15 cellular contexts compared by ENCODE assay signal in genomic region chr15:52731004-52731403, GRCh38. TPM values are rescaled to one million over a fixed set of nuclear protein-coding genes. Genes with fewer than 3 reads are reported as not detected.
DNase-seq lines count a peak whose midpoint lies in the region; ATAC-seq and TF ChIP-seq lines count a peak whose summit lies in the region.
"Had no signal": no experiment of that assay in that cellular context is flagged by ENCODE, and none has a peak within 500 bp of the region (broad histone marks: within the 10 kb centered on the region; RNA-seq: fewer than 3 reads in every experiment).

No MANE protein-coding gene starts in this region.

- no peaks in the 10 kb centered on the region for H3K36me3 ChIP-seq in Karpas-422 (ENCODE audit: insufficient read depth, low read length)
- no peaks in the 10 kb centered on the region for H3K36me3 ChIP-seq in suprapubic skin
- H3K36me3 ChIP-seq: HAP-1 had no signal

- DNase-seq in CD4-positive, alpha-beta T cell: no peak
- DNase-seq in Karpas-422 (no peak), activated B cell treated with CpG ODN at 0.5 μM for 24 hours (no peak), suprapubic skin (ENCODE audit: low spot score in 2 of 2) (no peak), NCI-H774 (lab: John Stamatoyannopoulos, UW) (no peak)
- no peak for DNase-seq in naive thymus-derived CD8-positive, alpha-beta T cell
- DNase-seq: ACHN; CD8-positive, alpha-beta T cell; DMS79; NCI-H1436; NCI-H2029 treated with DMSO at 0.1 percent for 48 hours; NCI-H2171 treated with DMSO at 0.1 percent for 48 hours; NCI-H446 treated with DMSO at 0.1 percent for 48 hours had no signal

- CTCF ChIA-PET in CD4-positive, alpha-beta T cell (lab: Charles Lee): interaction anchor here (0.8 to 1.0 kb wide), 2 partner anchors 60 to 400 kb away, joined by 3 read pairs; no protein-coding TSS in a partner anchor
- CTCF ChIA-PET in activated B cell treated with CpG ODN at 0.5 μM for 24 hours (lab: Charles Lee): interaction anchor here (0.8 to 2.3 kb wide), 10 partner anchors 36 to 469 kb away, joined by 3 to 8 read pairs (median 4); no protein-coding TSS in a partner anchor

- H3K4me3 Mint-ChIP-seq in CD4-positive, alpha-beta T cell: no peak overlapping the region
- H3K4me3 Mint-ChIP-seq in activated B cell treated with CpG ODN at 0.5 μM for 24 hours: no peak overlapping the region
- no peak overlapping the region for H3K4me3 Mint-ChIP-seq in naive thymus-derived CD8-positive, alpha-beta T cell

- H3K4me3 ChIP-seq in Karpas-422 (ENCODE audit: low read length) (no peak overlapping the region), suprapubic skin (no peak overlapping the region)
- H3K4me3 ChIP-seq: HAP-1 had no signal

- ATAC-seq in CD4-positive, alpha-beta T cell (ENCODE audit: poor library complexity): no peak
- no peak for ATAC-seq in activated B cell treated with CpG ODN at 0.5 μM for 24 hours (ENCODE audit: low read depth)
- no peak for ATAC-seq in naive thymus-derived CD8-positive, alpha-beta T cell
- no peak for ATAC-seq in GM21529 (IDR thresholded peaks at IDR 0.05; ENCODE audit: unreplicated experiment)

- H3K4me2 ChIP-seq in Karpas-422 (ENCODE audit: low read depth, low read length, poor library complexity, severe bottlenecking): no peak overlapping the region

- no peak overlapping the region for H2AFZ ChIP-seq in Karpas-422 (ENCODE audit: low read length)

- H3K9me3 Mint-ChIP-seq in CD4-positive, alpha-beta T cell: no peaks in the 10 kb centered on the region
- H3K9me3 Mint-ChIP-seq in activated B cell treated with CpG ODN at 0.5 μM for 24 hours: no peaks in the 10 kb centered on the region
- H3K9me3 Mint-ChIP-seq in naive thymus-derived CD8-positive, alpha-beta T cell: no peaks in the 10 kb centered on the region
- H3K9me3 Mint-ChIP-seq: CD8-positive, alpha-beta T cell had no signal

- H3K9me2 ChIP-seq in Karpas-422 (replicated peaks; ENCODE audit: insufficient read depth, low read length): no peaks in the 10 kb centered on the region

- H3K4me1 Mint-ChIP-seq in CD4-positive, alpha-beta T cell (ENCODE audit: low read depth): peaks cover 9% of the 10 kb centered on the region
- peaks cover 42% of the 10 kb centered on the region for H3K4me1 Mint-ChIP-seq in activated B cell treated with CpG ODN at 0.5 μM for 24 hours
- H3K4me1 Mint-ChIP-seq in naive thymus-derived CD8-positive, alpha-beta T cell: peaks cover 10 to 28% (median 17%) of the 10 kb centered on the region in 4 donors

- peak overlapping the region; percentile 57 for H3K27ac Mint-ChIP-seq in CD4-positive, alpha-beta T cell
- peak overlapping the region; percentile 50 for H3K27ac Mint-ChIP-seq in activated B cell treated with CpG ODN at 0.5 μM for 24 hours
- H3K27ac Mint-ChIP-seq in naive thymus-derived CD8-positive, alpha-beta T cell: peak overlapping the region in 9 of 10 donors; percentile 34 to 93 (median 81)

- intact Hi-C loops in CD4-positive, alpha-beta T cell (cut with DNase I, micrococcal nuclease): loop anchor here (10.0 kb wide), 4 partner anchors 106 to 756 kb away; partner anchors contain the start of gene LEO1 (in 1 of the 2)
- intact Hi-C loops in activated B cell treated with CpG ODN at 0.5 μM for 24 hours (cut with micrococcal nuclease): loop anchor here (2.0 to 5.0 kb wide), 2 partner anchors 20 to 164 kb away; partner anchors contain the start of gene ARPP19

- H3K27ac ChIP-seq in CD4-positive, alpha-beta T cell (ENCODE audit: low read depth, low read length): no peak overlapping the region
- H3K27ac ChIP-seq in Karpas-422 (ENCODE audit: low read length) (peak overlapping the region; percentile 19; the same call in 1 of the 2 replicates), suprapubic skin (no peak overlapping the region)

- no peaks in the 10 kb centered on the region for H3K79me2 ChIP-seq in Karpas-422 (ENCODE audit: low read length)

- H3K27me3 ChIP-seq in CD4-positive, alpha-beta T cell (ENCODE audit: control insufficient read depth, insufficient read depth, low read length): no peaks in the 10 kb centered on the region
- H3K27me3 ChIP-seq in Karpas-422 (ENCODE audit: low read length) (no peaks in the 10 kb centered on the region), suprapubic skin (no peaks in the 10 kb centered on the region)

- no peak for TF ChIP-seq EP300 in suprapubic skin (IDR thresholded peaks at IDR 0.05)

- no peak for TF ChIP-seq CTCF in CD4-positive, alpha-beta T cell (IDR thresholded peaks at IDR 0.05)
- TF ChIP-seq CTCF in activated B cell treated with CpG ODN at 0.5 μM for 24 hours (IDR thresholded peaks at IDR 0.05) (no peak), suprapubic skin (IDR thresholded peaks at IDR 0.05) (no peak)

- H3K9ac ChIP-seq in Karpas-422 (ENCODE audit: low read length): no peak overlapping the region

- no peak for TF ChIP-seq POLR2A in suprapubic skin (IDR thresholded peaks at IDR 0.05)

- H3K27me3 Mint-ChIP-seq in CD4-positive, alpha-beta T cell: no peaks in the 10 kb centered on the region
- H3K27me3 Mint-ChIP-seq in activated B cell treated with CpG ODN at 0.5 μM for 24 hours: no peaks in the 10 kb centered on the region
- H3K27me3 Mint-ChIP-seq in naive thymus-derived CD8-positive, alpha-beta T cell: peaks cover 0 to 9% (median 0%) of the 10 kb centered on the region in 5 donors

- H3K9me3 ChIP-seq in CD4-positive, alpha-beta T cell (ENCODE audit: control insufficient read depth, low read length): no peaks in the 10 kb centered on the region
- H3K9me3 ChIP-seq in Karpas-422 (ENCODE audit: low read length): no peaks in the 10 kb centered on the region
- H3K9me3 ChIP-seq in suprapubic skin: no peaks in the 10 kb centered on the region

- WGBS in suprapubic skin: 78% methylated on average over 3 of the region's 3 CpGs

- H3K36me3 Mint-ChIP-seq in CD4-positive, alpha-beta T cell (ENCODE audit: low read depth): no peaks in the 10 kb centered on the region
- no peaks in the 10 kb centered on the region for H3K36me3 Mint-ChIP-seq in activated B cell treated with CpG ODN at 0.5 μM for 24 hours (ENCODE audit: low read depth)
- H3K36me3 Mint-ChIP-seq in naive thymus-derived CD8-positive, alpha-beta T cell: no peaks in the 10 kb centered on the region
- H3K36me3 Mint-ChIP-seq: CD8-positive, alpha-beta T cell had no signal

- POLR2A ChIA-PET in CD4-positive, alpha-beta T cell (lab: Charles Lee): interaction anchor here (0.7 to 2.5 kb wide), 5 partner anchors 48 to 475 kb away, joined by 3 to 11 read pairs (median 4); partner anchors contain the start of gene ATOSA
- POLR2A ChIA-PET in activated B cell treated with CpG ODN at 0.5 μM for 24 hours (lab: Charles Lee): interaction anchor here (0.7 to 3.1 kb wide), 5 partner anchors 49 to 494 kb away, joined by 3 to 18 read pairs (median 5); no protein-coding TSS in a partner anchor
- POLR2A ChIA-PET in naive thymus-derived CD8-positive, alpha-beta T cell (lab: Charles Lee): interaction anchor here (0.5 to 2.6 kb wide), 5 partner anchors 49 to 524 kb away, joined by 4 to 23 read pairs (median 6); partner anchors contain the start of gene ATOSA

- H3K4me1 ChIP-seq in Karpas-422 (ENCODE audit: low read length) (peaks cover 66% of the 10 kb centered on the region), suprapubic skin (peaks cover 30% of the 10 kb centered on the region)
- H3K4me1 ChIP-seq: HAP-1 had no signal

- no peaks in the 10 kb centered on the region for H4K20me1 ChIP-seq in Karpas-422 (ENCODE audit: insufficient read depth, low read depth, low read length)

RNA-seq across cellular contexts. Expression of gene ATOSA, which starts 51.8 kb away (rescaled TPM):
- total RNA-seq in CD4-positive, alpha-beta T cell: 100 to 1,000 TPM; 137 TPM
- total RNA-seq in Karpas-422 (2014; rRNA removed; shearing (Covaris generic); ENCODE audit: low replicate concordance): 107 and 255 TPM in 2 replicates
- total RNA-seq in activated B cell treated with CpG ODN at 0.5 μM for 24 hours: 73.8 and 96.8 TPM in 2 replicates
- total RNA-seq in naive thymus-derived CD8-positive, alpha-beta T cell: 100 to 1,000 TPM; 101 TPM
- polyA plus RNA-seq in naive thymus-derived CD8-positive, alpha-beta T cell: 10 to 100 TPM in 1 of 3 donors, 1 to 10 TPM in 2; 9.0 to 13.1 (median 9.6) TPM
- total RNA-seq in suprapubic skin: 100 to 1,000 TPM in 1 of 4 donors, 10 to 100 TPM in 3; 25.7 to 132 (median 57.9) TPM

RNA-seq across cellular contexts. Expression of gene ONECUT1, which starts 59.1 kb away (rescaled TPM):
- not detected for total RNA-seq in CD4-positive, alpha-beta T cell
- 0.14 and 0.45 TPM in 2 replicates for total RNA-seq in Karpas-422 (2014; rRNA removed; shearing (Covaris generic); ENCODE audit: low replicate concordance)
- total RNA-seq in activated B cell treated with CpG ODN at 0.5 μM for 24 hours: 0.44 TPM in 1 of 2 replicates, not detected in the other
- not detected for total RNA-seq in naive thymus-derived CD8-positive, alpha-beta T cell
- polyA plus RNA-seq in naive thymus-derived CD8-positive, alpha-beta T cell: not detected
- total RNA-seq in suprapubic skin: under 1 TPM in 1 of 4 donors, not detected in 3; 0.29 TPM
- total RNA-seq: CD8-positive, alpha-beta T cell had no signal
